In the genomic region with DNA sequence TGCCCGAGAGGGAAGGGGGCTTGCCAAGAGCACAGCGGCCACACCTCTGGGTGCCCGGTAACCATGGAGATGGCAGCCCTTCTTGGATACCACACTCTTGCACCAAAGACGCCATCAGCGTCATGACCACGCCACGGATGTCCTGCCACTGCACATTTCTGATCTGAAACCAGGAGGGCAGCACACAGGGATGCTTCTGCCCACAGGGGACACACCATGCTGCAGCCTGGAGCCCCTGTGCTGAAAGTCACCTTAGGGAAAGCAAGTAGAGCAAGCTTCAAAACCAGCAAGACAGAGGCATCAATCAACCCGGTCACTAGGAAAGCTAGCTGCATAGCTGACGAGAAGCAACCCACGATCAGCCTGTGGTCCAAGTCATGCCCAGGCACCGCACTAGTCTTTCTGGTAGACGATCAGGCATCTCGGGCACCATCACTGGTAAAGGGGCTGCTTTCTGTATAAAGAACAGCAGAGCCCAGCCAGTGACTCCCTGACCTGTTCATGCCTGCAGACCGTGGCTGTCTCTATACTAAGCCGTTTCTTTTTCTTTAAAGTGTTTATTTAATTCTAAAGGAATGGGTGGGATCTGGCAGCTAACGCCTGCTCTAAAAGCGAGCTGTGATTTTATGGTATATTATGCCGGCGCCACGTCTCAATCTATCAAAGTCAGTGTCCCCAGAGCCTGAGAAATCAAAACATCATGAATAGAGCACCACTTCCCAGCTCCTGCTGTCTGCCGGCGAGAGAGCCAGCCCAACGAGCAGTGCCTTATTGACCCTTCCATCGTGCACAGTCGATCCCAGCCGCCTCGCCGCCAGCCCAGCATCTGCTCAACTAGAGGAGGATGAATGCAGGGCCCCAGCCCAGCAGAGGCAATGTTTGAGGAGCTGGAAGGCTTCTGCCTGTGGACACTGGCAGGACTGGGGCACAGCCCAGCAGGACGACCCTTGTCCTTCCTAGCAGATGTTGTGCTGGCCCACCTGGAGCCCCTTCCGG, we compare ENCODE assay signal across 17 cellular contexts.
"Had no signal": no experiment of that assay in that cellular context is flagged by ENCODE, and none has a peak within 500 bp of the region (broad histone marks: within the 10 kb centered on the region; RNA-seq: fewer than 3 reads in every experiment).

No MANE protein-coding gene starts in this region.

- H3K36me3 ChIP-seq: brain microvascular endothelial cell, heart left ventricle, neutrophil, tibial nerve had no signal

- H3K4me3 ChIP-seq: heart left ventricle, lung, tibial nerve had no signal

- H3K4me1 ChIP-seq: heart left ventricle, tibial nerve had no signal

- FAIRE-seq: frontal cortex, TTC549 had no signal

- H3K27me3 ChIP-seq: brain microvascular endothelial cell had no signal

- DNase-seq: activated B cell treated with CpG ODN at 0.5 μM for 24 hours; activated CD4-positive, alpha-beta T cell treated with anti-CD3 and anti-CD28 coated beads for 48 hours; activated CD8-positive, alpha-beta T cell treated with anti-CD3 and anti-CD28 coated beads for 36 hours; activated naive CD8-positive, alpha-beta T cell treated with anti-CD3 and anti-CD28 coated beads for 36 hours; brain microvascular endothelial cell; effector memory CD4-positive, alpha-beta T cell; immature natural killer cell; midbrain; stimulated activated CD4-positive, alpha-beta T cell treated with anti-CD3 and anti-CD28 coated beads, Interleukin-2, amount 100 ng/mL, for 48 hours; stimulated activated naive CD4-positive, alpha-beta T cell treated with Interleukin-2 at 50 U/mL for 16 hours; substantia nigra had no signal

- H3K27ac ChIP-seq: brain microvascular endothelial cell, heart left ventricle, neutrophil, tibial nerve had no signal

- ATAC-seq: activated CD8-positive, alpha-beta T cell treated with anti-CD3 and anti-CD28 coated beads for 36 hours; heart left ventricle had no signal

- H3K9me3 ChIP-seq: heart left ventricle, neutrophil, tibial nerve had no signal
